In genomic region chr16:72099377-72099818, GRCh38 we compare ENCODE assay signal across 8 cellular contexts. TPM values are rescaled to one million over a fixed set of nuclear protein-coding genes. Genes with fewer than 3 reads are reported as not detected.
DNase-seq lines count a peak whose midpoint lies in the region; ATAC-seq and TF ChIP-seq lines count a peak whose summit lies in the region.

No MANE protein-coding gene starts in this region.

- H3K9me2 ChIP-seq in DOHH2 (replicated peaks; ENCODE audit: control insufficient read depth, low read length) = no peaks in the 10 kb centered on the region
- H3K9me2 ChIP-seq in Karpas-422 (replicated peaks; ENCODE audit: insufficient read depth, low read length) = no peaks in the 10 kb centered on the region

- DNase-seq in Karpas-422 = peak; percentile 90
- DNase-seq in SK-MEL-5 (ENCODE audit: low read depth, low spot score) = peak; percentile 76
- peak; percentile 68 for DNase-seq in brain microvascular endothelial cell
- DNase-seq in islet precursor cell = peak; percentile 84
- DNase-seq in stimulated activated CD4-positive, alpha-beta T cell treated with anti-CD3 and anti-CD28 coated beads, Interleukin-4, amount 100 ng/mL, for 1 hour = peak; percentile 29

- no peak overlapping the region for H3K9ac ChIP-seq in Karpas-422 (ENCODE audit: low read length)

- TF ChIP-seq CTCF in DOHH2 (IDR thresholded peaks at IDR 0.05; ENCODE audit: low read depth, low read length, poor library complexity, severe bottlenecking) = peak; percentile 78
- TF ChIP-seq CTCF in brain microvascular endothelial cell (IDR thresholded peaks at IDR 0.05; ENCODE audit: low read depth, low read length, missing control alignments) = peak; percentile 69

- peaks cover 22% of the 10 kb centered on the region for H3K79me2 ChIP-seq in DOHH2 (ENCODE audit: control insufficient read depth, low read length)
- H3K79me2 ChIP-seq in Karpas-422 (ENCODE audit: low read length) = peaks cover 25% of the 10 kb centered on the region

- no peaks in the 10 kb centered on the region for H3F3A ChIP-seq in DOHH2 (ENCODE audit: control insufficient read depth, insufficient read depth)

- H3K27ac ChIP-seq in DOHH2 (ENCODE audit: low read depth, low read length) (no peak overlapping the region), Karpas-422 (ENCODE audit: low read length) (no peak overlapping the region), brain microvascular endothelial cell (no peak overlapping the region)

- H4K20me1 ChIP-seq in DOHH2 (ENCODE audit: control insufficient read depth, insufficient read depth, low read depth, low read length) (0 out of 2 replicates have a peak, but pooled peaks cover 4% of the 10 kb centered on the region), Karpas-422 (ENCODE audit: insufficient read depth, low read depth, low read length) (no peaks in the 10 kb centered on the region)

- ATAC-seq in GM21381 (IDR thresholded peaks at IDR 0.05; ENCODE audit: unreplicated experiment) (peak; percentile 81), GM21360 (IDR thresholded peaks at IDR 0.05; ENCODE audit: unreplicated experiment) (no peak)

- H3K4me2 ChIP-seq in DOHH2 (ENCODE audit: low read length) (no peak overlapping the region), Karpas-422 (ENCODE audit: low read depth, low read length, poor library complexity, severe bottlenecking) (no peak overlapping the region)

- H3K4me3 ChIP-seq in DOHH2 (ENCODE audit: low read length) (no peak overlapping the region), Karpas-422 (ENCODE audit: low read length) (no peak overlapping the region), brain microvascular endothelial cell (ENCODE audit: low read depth, low read length) (no peak overlapping the region)

- H3K9me3 ChIP-seq in DOHH2 (ENCODE audit: control insufficient read depth, insufficient read depth, low read length) (no peaks in the 10 kb centered on the region), Karpas-422 (ENCODE audit: low read length) (no peaks in the 10 kb centered on the region)

- no peak overlapping the region for H2AFZ ChIP-seq in Karpas-422 (ENCODE audit: low read length)

- H3K27me3 ChIP-seq in DOHH2 (ENCODE audit: control insufficient read depth, low read length) = no peaks in the 10 kb centered on the region
- no peaks in the 10 kb centered on the region for H3K27me3 ChIP-seq in Karpas-422 (ENCODE audit: low read length)
- no peaks in the 10 kb centered on the region for H3K27me3 ChIP-seq in brain microvascular endothelial cell (replicated peaks)

- H3K4me1 ChIP-seq in DOHH2 (ENCODE audit: control insufficient read depth, low read length) (peaks cover 13% of the 10 kb centered on the region), Karpas-422 (ENCODE audit: low read length) (peaks cover 16% of the 10 kb centered on the region)

- in situ Hi-C loops in SK-MEL-5 (cut with HindIII; ENCODE audit: low pct_unique_long_range_greater_than_20kb, low sequenced_read_pairs) = no loop called here
- in situ Hi-C loops in brain microvascular endothelial cell (cut with HindIII; ENCODE audit: low pct_ligation_motif_present, low sequenced_read_pairs) = no loop called here

- H3K36me3 ChIP-seq in DOHH2 (ENCODE audit: control insufficient read depth, low read length) (peaks cover 84% of the 10 kb centered on the region), Karpas-422 (ENCODE audit: insufficient read depth, low read length) (peaks cover 38% of the 10 kb centered on the region; the same call in 1 of the 2 replicates), brain microvascular endothelial cell (replicated peaks) (peaks cover 69% of the 10 kb centered on the region)

RNA-seq across cellular contexts. Expression of gene DHX38, which starts 5.8 kb away (rescaled TPM):
- total RNA-seq in Karpas-422 (2014; rRNA removed; shearing (Covaris generic); ENCODE audit: low replicate concordance) = 32.3 and 57.4 TPM in 2 replicates
- total RNA-seq in SK-MEL-5 (2014; rRNA removed; shearing (Covaris generic)) = 27.9 and 33.2 TPM in 2 replicates
- 23.5 and 26.8 TPM in 2 replicates for polyA plus RNA-seq in SK-MEL-5 (2015; cell fraction: cytosol; rRNA removed)
- 86.5 and 159 TPM in 2 replicates for polyA plus RNA-seq in SK-MEL-5 (2015; cell fraction: nucleus; rRNA removed)

RNA-seq across cellular contexts. Expression of gene TXNL4B, which starts 6.0 kb away (rescaled TPM):
- 11.7 and 15.2 TPM in 2 replicates for total RNA-seq in Karpas-422 (2014; rRNA removed; shearing (Covaris generic); ENCODE audit: low replicate concordance)
- 11.0 and 11.2 TPM in 2 replicates for total RNA-seq in SK-MEL-5 (2014; rRNA removed; shearing (Covaris generic))
- 16.1 and 17.2 TPM in 2 replicates for polyA plus RNA-seq in SK-MEL-5 (2015; cell fraction: cytosol; rRNA removed)
- 7.2 and 8.2 TPM in 2 replicates for polyA plus RNA-seq in SK-MEL-5 (2015; cell fraction: nucleus; rRNA removed)

RNA-seq across cellular contexts. Expression of gene HPR, which starts 36.4 kb away (rescaled TPM):
- not detected in 2 replicates for total RNA-seq in Karpas-422 (2014; rRNA removed; shearing (Covaris generic); ENCODE audit: low replicate concordance)
- total RNA-seq in SK-MEL-5 (2014; rRNA removed; shearing (Covaris generic)) = not detected in 2 replicates
- not detected in 2 replicates for polyA plus RNA-seq in SK-MEL-5 (2015; cell fraction: cytosol; rRNA removed)
- polyA plus RNA-seq in SK-MEL-5 (2015; cell fraction: nucleus; rRNA removed) = not detected in 2 replicates

RNA-seq across cellular contexts. Expression of gene HP, which starts 45.1 kb away (rescaled TPM):
- not detected in 2 replicates for total RNA-seq in Karpas-422 (2014; rRNA removed; shearing (Covaris generic); ENCODE audit: low replicate concordance)
- total RNA-seq in SK-MEL-5 (2014; rRNA removed; shearing (Covaris generic)) = not detected in 2 replicates
- not detected in 2 replicates for polyA plus RNA-seq in SK-MEL-5 (2015; cell fraction: cytosol; rRNA removed)
- not detected in 2 replicates for polyA plus RNA-seq in SK-MEL-5 (2015; cell fraction: nucleus; rRNA removed)

Comparison
In these comparisons a context has a peak if more than half of its experiments do, and no peak if none do; other contexts are left out.
1. DNase-seq: peak in every context shown above with its lines; median percentile 90 in Karpas-422; 84 in islet precursor cell; 76 in SK-MEL-5; 68 in brain microvascular endothelial cell; 29 in stimulated activated CD4-positive, alpha-beta T cell treated with anti-CD3 and anti-CD28 coated beads, Interleukin-4, amount 100 ng/mL, for 1 hour.